Comparison of ENCODE assay signal across 21 cellular contexts in genomic region chr11:106854429-106854828, GRCh38.
"Had no signal": no experiment of that assay in that cellular context is flagged by ENCODE, and none has a peak within 500 bp of the region (broad histone marks: within the 10 kb centered on the region; RNA-seq: fewer than 3 reads in every experiment).

No MANE protein-coding gene starts in this region.

- ATAC-seq: activated CD8-positive, alpha-beta T cell treated with anti-CD3 and anti-CD28 coated beads, Interleukin-2, amount 10 ng/mL, durations not matched to agents 7 days and 5 days; T-helper 17 cell; WTC11 had no signal

- H3K27ac Mint-ChIP-seq: activated CD8-positive, alpha-beta T cell treated with anti-CD3 and anti-CD28 coated beads, Interleukin-2, amount 10 ng/mL, durations not matched to agents 7 days and 5 days; T-helper 17 cell; WTC11 had no signal

- H3K4me3 Mint-ChIP-seq: activated CD8-positive, alpha-beta T cell treated with anti-CD3 and anti-CD28 coated beads, Interleukin-2, amount 10 ng/mL, durations not matched to agents 7 days and 5 days; T-helper 17 cell; WTC11 had no signal

- H3K9ac ChIP-seq: KMS-11 had no signal

- DNase-seq: activated CD4-positive, alpha-beta T cell treated with anti-CD3 and anti-CD28 coated beads for 48 hours; activated CD4-positive, alpha-beta T cell treated with anti-CD3 and anti-CD28 coated beads, Interleukin-2, amount 50 U/mL, for 4 hours; activated CD4-positive, CD25-positive, alpha-beta regulatory T cell treated with anti-CD3 and anti-CD28 coated beads, Interleukin-2, amount 50 U/mL, for 72 hours; activated CD8-positive, alpha-beta memory T cell treated with anti-CD3 and anti-CD28 coated beads, Interleukin-2, amount 50 U/mL, for 48 hours; activated CD8-positive, alpha-beta T cell treated with anti-CD3 and anti-CD28 coated beads, Interleukin-2, amount 10 ng/mL, durations not matched to agents 7 days and 5 days; activated naive CD4-positive, alpha-beta T cell treated with anti-CD3 and anti-CD28 coated beads, Interleukin-2, amount 50 U/mL, for 16 hours; activated T-cell treated with anti-CD3 and anti-CD28 coated beads, Interleukin-2, amount 50 U/mL, for 1 hour; NCI-H1092 treated with DMSO at 0.1 percent for 48 hours; NCI-H1436; NCI-H1694 treated with DMSO at 0.1 percent for 48 hours; NCI-H2029 treated with DMSO at 0.1 percent for 48 hours; NCI-H345; NCI-H510A; NCI-H69; SHP77 treated with DMSO at 0.1 percent for 48 hours; T-helper 17 cell; T-helper 9 cell had no signal

- H3K27me3 Mint-ChIP-seq: T-helper 17 cell had no signal

- H3K27ac ChIP-seq: KMS-11 had no signal

- H3K4me1 Mint-ChIP-seq: T-helper 17 cell, WTC11 had no signal

- H3K36me3 Mint-ChIP-seq: WTC11 had no signal

- FAIRE-seq: bronchial epithelial cell, RCC 7860 had no signal
